ENCODE assay signal across 23 cellular contexts in genomic region chr1:240714893-240715292, GRCh38.
DNase-seq lines count a peak whose midpoint lies in the region; ATAC-seq, FAIRE-seq and TF ChIP-seq lines count a peak whose summit lies in the region.
"Had no signal": no experiment of that assay in that cellular context is flagged by ENCODE, and none has a peak within 500 bp of the region (broad histone marks: within the 10 kb centered on the region; RNA-seq: fewer than 3 reads in every experiment).

No MANE protein-coding gene starts in this region.

- H3K27ac Mint-ChIP-seq in T-cell, result no peak overlapping the region
- H3K27ac Mint-ChIP-seq: B cell; CD4-positive, alpha-beta T cell; CD8-positive, alpha-beta T cell had no signal

- H3K36me3 ChIP-seq in HepG2 (replicated peaks in 1 of 2; ENCODE audit: control insufficient read depth in 1 of 2, insufficient read depth in 2 of 2, low read length in 2 of 2) (no peaks in the 10 kb centered on the region), right lobe of liver (no peaks in the 10 kb centered on the region), HEK293 (ENCODE audit: control insufficient read depth in 2 of 2, insufficient read depth in 1 of 2, low read length in 2 of 2) (no peaks in the 10 kb centered on the region), OCI-LY3 (replicated peaks; ENCODE audit: low read depth, low read length) (no peaks in the 10 kb centered on the region), small intestine (ENCODE audit: control insufficient read depth in 2 of 2, insufficient read depth in 2 of 2, low read length in 2 of 2) (no peaks in the 10 kb centered on the region), PC-3 (ENCODE audit: low read depth, low read length) (no peaks in the 10 kb centered on the region)

- CTCF ChIA-PET in HepG2 (lab: Yijun Ruan, JAX; ENCODE audit: low intra/inter-chr PET ratio, low total read pairs), result no interaction called here
- CTCF ChIA-PET in HEK293 (lab: Yijun Ruan, JAX), result interaction anchor here (0.7 to 1.1 kb wide), 2 partner anchors 17 to 122 kb away, joined by 3 to 4 read pairs; no protein-coding TSS in a partner anchor
- CTCF ChIA-PET in PC-3 (lab: Charles Lee), result no interaction called here
- CTCF ChIA-PET in T-cell (lab: Charles Lee), result no interaction called here

- DNase-seq in HepG2 (ENCODE audit: low spot score) (no peak), right lobe of liver (no peak), medulla oblongata (ENCODE audit: extremely low spot score) (peak; percentile 18), small intestine (no peak), PC-3 (no peak), T-cell (no peak)
- DNase-seq: AML-193; Caco-2; Calu3; CD4-positive, alpha-beta T cell; CD8-positive, alpha-beta T cell; DMS79 treated with DMSO at 0.1 percent for 48 hours; GF-D8 had no signal

- no peaks in the 10 kb centered on the region for H3K9me3 ChIP-seq in HepG2 (ENCODE audit: low read length)
- H3K9me3 ChIP-seq in right lobe of liver, result no peaks in the 10 kb centered on the region
- no peaks in the 10 kb centered on the region for H3K9me3 ChIP-seq in HEK293 (ENCODE audit: control insufficient read depth, insufficient read depth, low read depth, low read length)
- no peaks in the 10 kb centered on the region for H3K9me3 ChIP-seq in OCI-LY3 (ENCODE audit: insufficient read depth, low read length)
- H3K9me3 ChIP-seq in small intestine (ENCODE audit: control insufficient read depth, low read depth), result no peaks in the 10 kb centered on the region
- H3K9me3 ChIP-seq in PC-3 (ENCODE audit: low read length), result no peaks in the 10 kb centered on the region
- H3K9me3 ChIP-seq: A549, Caco-2 had no signal

- H3F3A ChIP-seq in PC-3 (ENCODE audit: low read length, unreplicated experiment), result no peaks in the 10 kb centered on the region

- BruUV-seq in HepG2 (replicated peaks; lab: Mats Ljungman, UMichigan) (no TSS peak), PC-3 (replicated peaks; lab: Mats Ljungman, UMichigan) (no TSS peak)

- no peak for TF ChIP-seq RAD21 in HepG2 (CRISPR knock-in tag; IDR thresholded peaks at IDR 0.05)

- no peak for TF ChIP-seq EP300 in HepG2 (IDR thresholded peaks at IDR 0.05; ENCODE audit: low read depth in 2 of 2, low read length in 2 of 2)
- TF ChIP-seq EP300 in HepG2 (CRISPR knock-in tag; IDR thresholded peaks at IDR 0.05; ENCODE audit: borderline replicate concordance), result no peak

- no peaks in the 10 kb centered on the region for H3K79me2 ChIP-seq in HepG2 (ENCODE audit: insufficient read depth, low read length)
- peaks cover 7% of the 10 kb centered on the region for H3K79me2 ChIP-seq in OCI-LY3 (ENCODE audit: low read length)
- H3K79me2 ChIP-seq in PC-3 (ENCODE audit: low read length), result no peaks in the 10 kb centered on the region

- no peak for FAIRE-seq in HepG2 (lab: Jason Lieb, UNC)
- no peak for FAIRE-seq in small intestine (lab: Jason Lieb, UNC)
- FAIRE-seq: A549, D721Med, G401.6, GM12891, GM19239 had no signal

- H3K4me1 Mint-ChIP-seq in T-cell, result no peaks in the 10 kb centered on the region
- H3K4me1 Mint-ChIP-seq: B cell had no signal

- no peaks in the 10 kb centered on the region for H3K27me3 ChIP-seq in HepG2 (ENCODE audit: control insufficient read depth in 1 of 2, insufficient read depth in 2 of 2, low read length in 2 of 2)
- no peaks in the 10 kb centered on the region for H3K27me3 ChIP-seq in right lobe of liver
- H3K27me3 ChIP-seq in OCI-LY3 (ENCODE audit: low read depth, low read length), result no peaks in the 10 kb centered on the region
- no peaks in the 10 kb centered on the region for H3K27me3 ChIP-seq in small intestine (ENCODE audit: control insufficient read depth in 2 of 2, insufficient read depth in 2 of 2, low read length in 2 of 2)
- peaks cover 65% of the 10 kb centered on the region for H3K27me3 ChIP-seq in PC-3 (ENCODE audit: low read length)

- ATAC-seq in HepG2, result no peak
- ATAC-seq in right lobe of liver, result no peak
- ATAC-seq in PC-3, result no peak
- ATAC-seq in T-cell (replicated peaks in 1 of 4), result no peak
- ATAC-seq: A549; CD8-positive, alpha-beta T cell had no signal

- 17% methylated on average over 4 of the region's 4 CpGs for WGBS in HepG2 (ENCODE audit: low lambda C conversion rate)
- 38% methylated on average over 3 of the region's 4 CpGs for WGBS in right lobe of liver (ENCODE audit: insufficient coverage, low coverage, low lambda C conversion rate, missing lambda C conversion rate)
- 84 to 89% (median 89%) methylated on average over 4 of the region's 4 CpGs for WGBS in small intestine, 3 donors

- H3K4me3 Mint-ChIP-seq in T-cell, result no peak overlapping the region
- H3K4me3 Mint-ChIP-seq: B cell; CD4-positive, alpha-beta T cell; CD8-positive, alpha-beta T cell had no signal

- H3K4me2 ChIP-seq in HepG2 (ENCODE audit: low read depth, low read length) (no peak overlapping the region), OCI-LY3 (ENCODE audit: low read length) (no peak overlapping the region), PC-3 (ENCODE audit: low read length) (no peak overlapping the region)
- H3K4me2 ChIP-seq: A549 had no signal

- no peak overlapping the region for H2AFZ ChIP-seq in HepG2 (ENCODE audit: low read length)
- 0 out of 2 replicates have a peak overlapping the region, but pooled peaks have one; percentile 7 for H2AFZ ChIP-seq in OCI-LY3 (ENCODE audit: low read depth, low read length)
- no peak overlapping the region for H2AFZ ChIP-seq in PC-3 (ENCODE audit: low read length)

- TF ChIP-seq POLR2A in HepG2 (IDR thresholded peaks at IDR 0.05; ENCODE audit: insufficient read depth in 1 of 2, low read depth in 2 of 2, low read length in 2 of 2), result no peak
- TF ChIP-seq POLR2A in right lobe of liver (IDR thresholded peaks at IDR 0.05), result no peak

- TF ChIP-seq CTCF in HepG2 (CRISPR knock-in tag; IDR thresholded peaks at IDR 0.05) (no peak), right lobe of liver (IDR thresholded peaks at IDR 0.05) (no peak), HEK293 (tag by site-specific recombination; IDR thresholded peaks at IDR 0.05) (no peak), OCI-LY3 (IDR thresholded peaks at IDR 0.05; ENCODE audit: low read depth, low read length) (no peak), PC-3 (conservative IDR thresholded peaks at IDR 0.05; ENCODE audit: low read depth, low read length) (no peak)

- H3K4me1 ChIP-seq in HepG2 (ENCODE audit: insufficient read depth, low read length), result no peaks in the 10 kb centered on the region
- no peaks in the 10 kb centered on the region for H3K4me1 ChIP-seq in right lobe of liver
- no peaks in the 10 kb centered on the region for H3K4me1 ChIP-seq in HEK293 (ENCODE audit: control insufficient read depth, insufficient read depth, low read length)
- peaks cover 30% of the 10 kb centered on the region for H3K4me1 ChIP-seq in OCI-LY3 (ENCODE audit: low read length)
- H3K4me1 ChIP-seq in small intestine (ENCODE audit: control insufficient read depth in 2 of 2, insufficient read depth in 1 of 2, low read depth in 1 of 2, low read length in 1 of 2), result no peaks in the 10 kb centered on the region
- no peaks in the 10 kb centered on the region for H3K4me1 ChIP-seq in PC-3 (ENCODE audit: insufficient read depth, low read length)
- H3K4me1 ChIP-seq: A549, Caco-2 had no signal

- H4K20me1 ChIP-seq in HepG2 (ENCODE audit: insufficient read depth, low read length), result no peaks in the 10 kb centered on the region
- no peaks in the 10 kb centered on the region for H4K20me1 ChIP-seq in OCI-LY3 (ENCODE audit: insufficient read depth, low read length)
- H4K20me1 ChIP-seq in PC-3 (ENCODE audit: low read length), result no peaks in the 10 kb centered on the region

- no peaks in the 10 kb centered on the region for H3K9me2 ChIP-seq in PC-3 (replicated peaks; ENCODE audit: low read length)

- H3K36me3 Mint-ChIP-seq in T-cell, result no peaks in the 10 kb centered on the region
- H3K36me3 Mint-ChIP-seq: CD8-positive, alpha-beta T cell had no signal

- H3K9me3 Mint-ChIP-seq in T-cell, result peaks cover 0 to 10% (median 0%) of the 10 kb centered on the region in 3 donors
- H3K9me3 Mint-ChIP-seq: CD4-positive, alpha-beta T cell; CD8-positive, alpha-beta T cell had no signal

- intact Hi-C loops in HepG2 (cut with micrococcal nuclease; ENCODE audit: unreplicated experiment) (no loop called here), right lobe of liver (cut with DNase I) (no loop called here), PC-3 (cut with micrococcal nuclease) (no loop called here)

- POLR2A ChIA-PET in HepG2 (lab: Yijun Ruan, JAX), result no interaction called here
- POLR2A ChIA-PET in HEK293 (lab: Yijun Ruan, JAX), result no interaction called here
- POLR2A ChIA-PET in PC-3 (lab: Charles Lee; ENCODE audit: unreplicated experiment), result no interaction called here
- POLR2A ChIA-PET in T-cell (lab: Charles Lee), result no interaction called here

- in situ Hi-C loops in HepG2 (cut with HindIII; ENCODE audit: extremely low pct_ligation_motif_present, low pct_unique_long_range_greater_than_20kb), result no loop called here

- no peak overlapping the region for H3K9ac ChIP-seq in HepG2 (ENCODE audit: insufficient read depth, low read depth, low read length)
- H3K9ac ChIP-seq in OCI-LY3 (ENCODE audit: low read length), result no peak overlapping the region
- H3K9ac ChIP-seq in PC-3 (ENCODE audit: low read length), result no peak overlapping the region

- H3K4me3 ChIP-seq in HepG2 (replicated peaks in 1 of 3; ENCODE audit: insufficient read depth in 1 of 3, low read depth in 2 of 3, low read length in 3 of 3) (no peak overlapping the region), right lobe of liver (no peak overlapping the region), HEK293 (ENCODE audit: low read depth, low read length) (no peak overlapping the region), OCI-LY3 (ENCODE audit: low read length) (no peak overlapping the region), small intestine (ENCODE audit: low read depth in 1 of 2, low read length in 2 of 2) (no peak overlapping the region), PC-3 (ENCODE audit: low read length) (no peak overlapping the region)
- H3K4me3 ChIP-seq: A549 had no signal

- no peak overlapping the region for H3K27ac ChIP-seq in HepG2 (ENCODE audit: extremely low read length, insufficient read depth, low read length)
- no peak overlapping the region for H3K27ac ChIP-seq in right lobe of liver
- no peak overlapping the region for H3K27ac ChIP-seq in HEK293 (ENCODE audit: extremely low read depth, low read depth, low read length)
- no peak overlapping the region for H3K27ac ChIP-seq in OCI-LY3 (ENCODE audit: low read length)
- no peak overlapping the region for H3K27ac ChIP-seq in small intestine (ENCODE audit: low read depth in 1 of 2, low read length in 1 of 2)
- H3K27ac ChIP-seq in PC-3 (ENCODE audit: low read length), result no peak overlapping the region
- H3K27ac ChIP-seq: 22Rv1, A549, C4-2B had no signal

- H3K27me3 Mint-ChIP-seq in T-cell, result peaks cover 0 to 4% of the 10 kb centered on the region in 2 donors
- H3K27me3 Mint-ChIP-seq: B cell; CD4-positive, alpha-beta T cell had no signal

TF ChIP-seq in HepG2, 621 proteins besides CTCF, POLR2A, EP300 and RAD21 (continues in another document):
- TF ChIP-seq FOXK2 (IDR thresholded peaks at IDR 0.05), result no peak
- TF ChIP-seq PAF1 (CRISPR knock-in tag; IDR thresholded peaks at IDR 0.05), result no peak
- TF ChIP-seq ATF7 (IDR thresholded peaks at IDR 0.05), result peak; percentile 61
- no peak for TF ChIP-seq ATF7 (CRISPR knock-in tag; IDR thresholded peaks at IDR 0.05)

Comparison
In these comparisons a context has a peak if more than half of its experiments do, and no peak if none do; other contexts are left out.
1. Of the 63 proteins assayed by ChIP-seq in both HepG2 and HEK293: peak only in HepG2: none; only in HEK293: ATF2; in both: none; in neither: 62.